Comparison of ENCODE assay signal across 8 cellular contexts in genomic region chr17:7043544-7044268, GRCh38. TPM values are rescaled to one million over a fixed set of nuclear protein-coding genes. Genes with fewer than 3 reads are reported as not detected.
A peak's percentile ranks its signal among the peaks of the same experiment; 100 is the strongest.
DNase-seq lines count a peak whose midpoint lies in the region; ATAC-seq and TF ChIP-seq lines count a peak whose summit lies in the region.

TSS of gene SLC16A11 (minus strand) at chr17:7044092. CDS start at chr17:7043513, 579 bp downstream.

- TF ChIP-seq CTCF in right atrium auricular region (IDR thresholded peaks at IDR 0.05) (no peak), sigmoid colon (IDR thresholded peaks at IDR 0.05) (no peak)

- H3K36me3 ChIP-seq in right atrium auricular region (no peaks in the 10 kb centered on the region), sigmoid colon (no peaks in the 10 kb centered on the region)

- H3K9me3 ChIP-seq in right atrium auricular region (no peaks in the 10 kb centered on the region), sigmoid colon (no peaks in the 10 kb centered on the region)

- TF ChIP-seq POLR2A in sigmoid colon (IDR thresholded peaks at IDR 0.05) = no peak

- ATAC-seq in GM19035 (IDR thresholded peaks at IDR 0.05; ENCODE audit: unreplicated experiment) (no peak), HG02840 (IDR thresholded peaks at IDR 0.05; ENCODE audit: low FRiP score, unreplicated experiment) (no peak), GM18520 (IDR thresholded peaks at IDR 0.05; ENCODE audit: unreplicated experiment) (no peak)

- H3K27me3 ChIP-seq in right atrium auricular region (peaks cover 0 to 4% of the 10 kb centered on the region in 2 donors), sigmoid colon (peaks cover 15 to 36% (median 26%) of the 10 kb centered on the region in 3 donors)

- peak within 1 kb of the TSS; percentile 22 to 61 for H3K27ac ChIP-seq in right atrium auricular region
- H3K27ac ChIP-seq in sigmoid colon = peak within 1 kb of the TSS in 3 of 4 donors; percentile 19 to 58 (median 43)

- 2 to 3% methylated on average over 58 of the region's 58 CpGs for WGBS in sigmoid colon, 2 donors

- H3K4me3 ChIP-seq in right atrium auricular region = peak within 1 kb of the TSS; percentile 30 to 59
- H3K4me3 ChIP-seq in sigmoid colon = peak within 1 kb of the TSS; percentile 12 to 53 (median 43)

- peaks cover 0 to 43% of the 10 kb centered on the region in 2 donors for H3K4me1 ChIP-seq in right atrium auricular region
- H3K4me1 ChIP-seq in sigmoid colon = peaks cover 0 to 39% (median 33%) of the 10 kb centered on the region in 4 donors

- intact Hi-C loops in sigmoid colon (cut with DNase I) = no loop called here

- DNase-seq in COLO668 (lab: John Stamatoyannopoulos, UW; ENCODE audit: unreplicated experiment) (peak; percentile 88), NCI-H146 (lab: John Stamatoyannopoulos, UW) (peak; percentile 88), right atrium auricular region (ENCODE audit: low spot score) (no peak), sigmoid colon (no peak)
- peak; percentile 46 for DNase-seq in activated naive CD4-positive, alpha-beta T cell treated with Interleukin-2 at 50 U/mL for 16 hours

- no peak for TF ChIP-seq EP300 in sigmoid colon (IDR thresholded peaks at IDR 0.05)

RNA-seq across cellular contexts. Expression of gene SLC16A11, which starts in this region (rescaled TPM):
- total RNA-seq in right atrium auricular region = 1 to 10 TPM; 1.9 to 3.4 TPM
- under 1 TPM in 3 of 4 donors, not detected in 1; 0.33 to 0.54 (median 0.36) TPM for total RNA-seq in sigmoid colon
- 1 to 10 TPM in 1 of 3 donors, not detected in 2; 2.4 TPM for polyA plus RNA-seq in sigmoid colon

Comparison
In these comparisons a context has a peak if more than half of its experiments do, and no peak if none do; other contexts are left out.
1. DNase-seq: peak in COLO668 (single experiment), NCI-H146 (single experiment) and activated naive CD4-positive, alpha-beta T cell treated with Interleukin-2 at 50 U/mL for 16 hours (single experiment); none in right atrium auricular region (single experiment) and sigmoid colon (single experiment).